In the genomic region with DNA sequence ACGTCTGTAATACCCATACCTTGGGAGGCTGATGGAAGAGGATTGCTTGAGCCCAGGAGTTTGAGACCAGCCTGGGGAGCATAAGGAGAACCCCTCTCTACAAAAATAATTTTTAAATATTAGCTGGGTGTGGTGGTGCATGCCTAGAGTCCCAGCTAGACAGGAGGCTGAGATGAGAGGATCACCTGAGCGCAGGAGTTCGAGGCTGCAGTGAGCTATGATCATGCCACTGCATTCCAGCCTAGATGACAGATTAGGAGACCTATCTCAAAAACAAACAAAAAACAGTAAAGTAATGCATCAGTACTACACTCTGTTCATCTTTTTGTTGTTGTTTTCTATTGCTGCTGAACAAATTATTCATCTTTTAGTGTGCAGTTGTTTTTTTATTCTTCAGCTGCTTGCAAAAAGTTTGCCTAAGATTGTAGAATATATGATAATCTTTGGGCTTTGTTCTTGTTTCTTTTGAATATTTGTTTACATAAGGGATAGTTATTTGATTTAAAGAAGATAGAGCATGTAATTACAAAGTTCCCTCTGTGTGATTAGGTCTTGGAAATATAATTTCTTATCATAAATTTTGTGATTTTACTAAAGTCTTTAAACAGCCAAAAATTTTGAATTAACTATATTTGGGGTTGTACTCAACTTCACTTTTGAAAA, we compare ENCODE assay signal across 17 cellular contexts.
"Had no signal": no experiment of that assay in that cellular context is flagged by ENCODE, and none has a peak within 500 bp of the region (broad histone marks: within the 10 kb centered on the region; RNA-seq: fewer than 3 reads in every experiment).

No MANE protein-coding gene starts in this region.

- H3K27me3 Mint-ChIP-seq: activated naive CD8-positive, alpha-beta T cell treated with anti-CD3 and anti-CD28 coated beads, Interleukin-2, amount 10 ng/mL, durations not matched to agents 7 days and 5 days; naive thymus-derived CD4-positive, alpha-beta T cell; stimulated activated naive CD8-positive, alpha-beta T cell treated with anti-CD3 and anti-CD28 coated beads, Interleukin-15, Interleukin-2, amounts not matched to agents 100 ng/mL and 50 ng/mL, for 24 hours; type B pancreatic cell had no signal

- H3K9me3 ChIP-seq: ascending aorta, esophagus squamous epithelium, mucosa of descending colon, ovary, spleen, suprapubic skin had no signal

- H3K27ac ChIP-seq: ascending aorta, ovary, spleen, suprapubic skin had no signal

- H3K27me3 ChIP-seq: ascending aorta, dorsolateral prefrontal cortex, esophagus squamous epithelium, ovary, spleen, suprapubic skin had no signal

- H3K4me3 ChIP-seq: ascending aorta, dorsolateral prefrontal cortex, esophagus squamous epithelium, lung, mucosa of descending colon, ovary, spleen, suprapubic skin had no signal

- FAIRE-seq: bronchial epithelial cell had no signal

- DNase-seq: activated naive CD4-positive, alpha-beta T cell; activated naive CD8-positive, alpha-beta T cell treated with anti-CD3 and anti-CD28 coated beads, Interleukin-2, amount 10 ng/mL, durations not matched to agents 7 days and 5 days; dorsolateral prefrontal cortex; esophagus squamous epithelium; head of caudate nucleus; mucosa of descending colon; naive thymus-derived CD4-positive, alpha-beta T cell; ovary; spleen had no signal

- H3K36me3 ChIP-seq: ascending aorta, ovary had no signal

- H3K9me3 Mint-ChIP-seq: activated naive CD8-positive, alpha-beta T cell treated with anti-CD3 and anti-CD28 coated beads, Interleukin-2, amount 10 ng/mL, durations not matched to agents 7 days and 5 days; activated T-helper 1 cell treated with anti-CD3 and anti-CD28 coated beads, Interleukin-12 subunit alpha, Interleukin-12 subunit beta, Interleukin-2, Interleukin-4 antibody, amounts not matched to agents 30 ng/mL and 10 ng/mL and 1 ng/mL, durations not matched to agents 14 hours and 24 hours and 36 hours; naive thymus-derived CD4-positive, alpha-beta T cell; stimulated activated naive CD8-positive, alpha-beta T cell treated with anti-CD3 and anti-CD28 coated beads, Interleukin-15, Interleukin-2, amounts not matched to agents 100 ng/mL and 50 ng/mL, for 24 hours had no signal

- H3K27ac Mint-ChIP-seq: activated naive CD8-positive, alpha-beta T cell treated with anti-CD3 and anti-CD28 coated beads, Interleukin-2, amount 10 ng/mL, durations not matched to agents 7 days and 5 days; activated T-helper 1 cell treated with anti-CD3 and anti-CD28 coated beads, Interleukin-12 subunit alpha, Interleukin-12 subunit beta, Interleukin-2, Interleukin-4 antibody, amounts not matched to agents 30 ng/mL and 10 ng/mL and 1 ng/mL, durations not matched to agents 14 hours and 24 hours and 36 hours; stimulated activated naive CD8-positive, alpha-beta T cell treated with anti-CD3 and anti-CD28 coated beads, Interleukin-15, Interleukin-2, amounts not matched to agents 100 ng/mL and 50 ng/mL, for 24 hours had no signal

- ATAC-seq: mucosa of descending colon; naive thymus-derived CD4-positive, alpha-beta T cell; sciatic nerve had no signal

- H3K4me3 Mint-ChIP-seq: activated naive CD8-positive, alpha-beta T cell treated with anti-CD3 and anti-CD28 coated beads, Interleukin-2, amount 10 ng/mL, durations not matched to agents 7 days and 5 days; activated T-helper 1 cell treated with anti-CD3 and anti-CD28 coated beads, Interleukin-12 subunit alpha, Interleukin-12 subunit beta, Interleukin-2, Interleukin-4 antibody, amounts not matched to agents 30 ng/mL and 10 ng/mL and 1 ng/mL, durations not matched to agents 14 hours and 24 hours and 36 hours; stimulated activated naive CD8-positive, alpha-beta T cell treated with anti-CD3 and anti-CD28 coated beads, Interleukin-15, Interleukin-2, amounts not matched to agents 100 ng/mL and 50 ng/mL, for 24 hours had no signal
